9 cellular contexts compared by ENCODE assay signal in genomic region chr15:72237286-72238224, GRCh38. TPM values are rescaled to one million over a fixed set of nuclear protein-coding genes. Genes with fewer than 3 reads are reported as not detected.
DNase-seq lines count a peak whose midpoint lies in the region; ATAC-seq and TF ChIP-seq lines count a peak whose summit lies in the region.
"Had no signal": no experiment of that assay in that cellular context is flagged by ENCODE, and none has a peak within 500 bp of the region (broad histone marks: within the 10 kb centered on the region; RNA-seq: fewer than 3 reads in every experiment).

No MANE protein-coding gene starts in this region.

- ATAC-seq in DND-41 (ENCODE audit: insufficient read depth, low read depth) (peak; percentile 96), GM21723 (IDR thresholded peaks at IDR 0.05; ENCODE audit: unreplicated experiment) (peak; percentile 75), GM19328 (IDR thresholded peaks at IDR 0.05; ENCODE audit: unreplicated experiment) (no peak)

- peak overlapping the region; percentile 54 for H3K9ac ChIP-seq in DND-41 (ENCODE audit: low read depth, low read length)

- DNase-seq in DND-41: peak; percentile 88
- DNase-seq in LHCN-M2 (ENCODE audit: low read depth): peak; percentile 98
- peak; percentile 85 for DNase-seq in activated CD4-positive, alpha-beta T cell treated with anti-CD3 and anti-CD28 coated beads for 48 hours
- peak; percentile 22 to 43 (median 30) for DNase-seq in effector memory CD4-positive, alpha-beta T cell
- DNase-seq in occipital lobe (lab: John Stamatoyannopoulos, UW): peak; percentile 50

- H2AFZ ChIP-seq in DND-41 (ENCODE audit: low read depth, low read length): no peak overlapping the region

- H3K4me2 ChIP-seq in DND-41 (ENCODE audit: insufficient read depth, low read length): peak overlapping the region; percentile 71

- 49% methylated on average over 4 of the region's 4 CpGs for WGBS in urinary bladder

- H3K4me1 ChIP-seq in DND-41 (ENCODE audit: insufficient read depth, low read length) (peaks cover 33% of the 10 kb centered on the region), urinary bladder (ENCODE audit: insufficient read depth) (no peaks in the 10 kb centered on the region)
- peaks cover 20% of the 10 kb centered on the region for H3K4me1 ChIP-seq in effector memory CD4-positive, alpha-beta T cell (ENCODE audit: control insufficient read depth, insufficient read depth, low read length, poor library complexity, severe bottlenecking)

- H3K36me3 ChIP-seq in DND-41 (ENCODE audit: insufficient read depth, low read length) (peaks cover 25% of the 10 kb centered on the region), urinary bladder (ENCODE audit: insufficient read depth) (peaks cover 4% of the 10 kb centered on the region)
- peaks cover 26% of the 10 kb centered on the region for H3K36me3 ChIP-seq in effector memory CD4-positive, alpha-beta T cell (ENCODE audit: control insufficient read depth, insufficient read depth, low read length)

- H4K20me1 ChIP-seq in DND-41 (ENCODE audit: insufficient read depth, low read length): no peaks in the 10 kb centered on the region

- H3K79me2 ChIP-seq in DND-41 (ENCODE audit: insufficient read depth, low read length): no peaks in the 10 kb centered on the region

- no peak for TF ChIP-seq CTCF in DND-41 (IDR thresholded peaks at IDR 0.05; ENCODE audit: borderline replicate concordance, extremely low read depth, low read length, poor library complexity, severe bottlenecking)

- H3K27ac ChIP-seq in DND-41 (ENCODE audit: low read length) (peak overlapping the region; percentile 92), urinary bladder (ENCODE audit: low read depth) (peak overlapping the region; percentile 78)
- no peak overlapping the region for H3K27ac ChIP-seq in effector memory CD4-positive, alpha-beta T cell (ENCODE audit: insufficient read depth, low read length, poor library complexity, severe bottlenecking)

- no peaks in the 10 kb centered on the region for H3K27me3 ChIP-seq in DND-41 (ENCODE audit: insufficient read depth, low read length, poor library complexity)
- H3K27me3 ChIP-seq in effector memory CD4-positive, alpha-beta T cell (replicated peaks; ENCODE audit: control insufficient read depth, insufficient read depth, low read length, poor library complexity, severe bottlenecking): no peaks in the 10 kb centered on the region

- no peaks in the 10 kb centered on the region for H3K9me3 ChIP-seq in DND-41 (ENCODE audit: insufficient read depth, low read length, severe bottlenecking)
- H3K9me3 ChIP-seq in effector memory CD4-positive, alpha-beta T cell (ENCODE audit: control insufficient read depth, low read length): no peaks in the 10 kb centered on the region

- peak overlapping the region; percentile 6 to 49; a peak in 3 of 4 replicates for H3K4me3 ChIP-seq in DND-41 (ENCODE audit: low read depth in 1 of 2, low read length in 2 of 2)
- no peak overlapping the region for H3K4me3 ChIP-seq in effector memory CD4-positive, alpha-beta T cell (ENCODE audit: insufficient read depth, low read depth, low read length, poor library complexity, severe bottlenecking)
- no peak overlapping the region for H3K4me3 ChIP-seq in urinary bladder (ENCODE audit: low read depth, low read length)

RNA-seq across cellular contexts. Expression of gene PKM, which starts 6.6 kb away (rescaled TPM):
- 3,615 and 3,840 TPM in 2 replicates for total RNA-seq in LHCN-M2 (2014; rRNA removed)
- polyA plus RNA-seq in LHCN-M2 (2012): 5,515 TPM
- 258 TPM for total RNA-seq in occipital lobe
- 230 TPM for total RNA-seq in urinary bladder
- polyA plus RNA-seq in urinary bladder: 524 TPM

RNA-seq across cellular contexts. Expression of gene PARP6, which starts 34.8 kb away (rescaled TPM):
- 27.8 and 32.5 TPM in 2 replicates for total RNA-seq in LHCN-M2 (2014; rRNA removed)
- 28.7 TPM for polyA plus RNA-seq in LHCN-M2 (2012)
- total RNA-seq in occipital lobe: 54.6 TPM
- 33.7 TPM for total RNA-seq in urinary bladder
- polyA plus RNA-seq in urinary bladder: 41.6 TPM

RNA-seq across cellular contexts. Expression of gene GRAMD2A, which starts 40.0 kb away (rescaled TPM):
- 0.06 TPM in 1 of 2 replicates, not detected in the other for total RNA-seq in LHCN-M2 (2014; rRNA removed)
- polyA plus RNA-seq in LHCN-M2 (2012): not detected
- 0.47 TPM for total RNA-seq in occipital lobe
- 0.74 TPM for total RNA-seq in urinary bladder
- polyA plus RNA-seq in urinary bladder: 0.19 TPM
- total RNA-seq: activated CD8-positive, alpha-beta memory T cell treated with anti-CD3 and anti-CD28 coated beads for 36 hours had no signal

Comparison
In these comparisons a context has a peak if more than half of its experiments do, and no peak if none do; other contexts are left out.
1. DNase-seq: peak in every context shown above with its lines; median percentile 98 in LHCN-M2; 88 in DND-41; 85 in activated CD4-positive, alpha-beta T cell treated with anti-CD3 and anti-CD28 coated beads for 48 hours; 50 in occipital lobe; 30 in effector memory CD4-positive, alpha-beta T cell.
2. H3K4me3 ChIP-seq: peak in DND-41 (2 of 2); none in effector memory CD4-positive, alpha-beta T cell (single experiment) and urinary bladder (single experiment).
3. RNA of gene PKM, which starts 6.6 kb away (total RNA-seq): 3,615 to 3,840 TPM in LHCN-M2; 258 TPM in occipital lobe (single experiment) and 230 TPM in urinary bladder (single experiment); every median in the first group is over 10 times any median in the second.